Comparison of ENCODE assay signal across 19 cellular contexts in the genomic region with DNA sequence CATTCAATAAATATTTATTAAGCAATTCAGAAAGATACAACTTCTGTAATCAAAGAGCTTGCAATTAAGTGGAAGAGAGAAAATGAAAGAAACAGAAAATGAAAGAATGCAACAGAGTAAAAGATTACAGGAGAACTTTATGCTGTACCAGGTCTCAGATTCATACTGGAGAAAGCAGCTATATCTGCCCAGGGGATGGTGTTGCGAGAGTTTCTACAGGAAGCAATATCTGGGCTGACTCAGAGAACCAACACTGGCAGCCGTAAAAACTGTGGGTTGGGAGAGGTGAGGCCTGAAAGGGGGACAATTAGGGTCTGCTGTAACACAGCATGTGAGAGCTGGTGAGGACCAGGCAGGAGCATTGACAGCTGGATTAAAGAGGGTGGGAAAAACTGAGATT.
DNase-seq lines count a peak whose midpoint lies in the region; ATAC-seq, FAIRE-seq and TF ChIP-seq lines count a peak whose summit lies in the region.
"Had no signal": no experiment of that assay in that cellular context is flagged by ENCODE, and none has a peak within 500 bp of the region (broad histone marks: within the 10 kb centered on the region; RNA-seq: fewer than 3 reads in every experiment).

No MANE protein-coding gene starts in this region.

- no peak for ATAC-seq in HepG2
- ATAC-seq: heart left ventricle, K562 had no signal

- peak overlapping the region; percentile 18 for H3K4me3 ChIP-seq in adipocyte (ENCODE audit: low read length)
- no peak overlapping the region for H3K4me3 ChIP-seq in fibroblast of the aortic adventitia (ENCODE audit: low read depth, low read length)
- H3K4me3 ChIP-seq in transverse colon, result no peak overlapping the region
- H3K4me3 ChIP-seq in vagina, result no peak overlapping the region
- H3K4me3 ChIP-seq in HepG2 (replicated peaks in 1 of 3; ENCODE audit: insufficient read depth in 1 of 3, low read depth in 2 of 3, low read length in 3 of 3), result no peak overlapping the region
- H3K4me3 ChIP-seq: heart left ventricle, K562, thoracic aorta had no signal

- H3K9ac ChIP-seq in adipocyte (ENCODE audit: low read length) (peak overlapping the region; percentile 73), HepG2 (ENCODE audit: insufficient read depth, low read depth, low read length) (no peak overlapping the region)

- BruUV-seq in HepG2 (replicated peaks; lab: Mats Ljungman, UMichigan), result no TSS peak

- no peaks in the 10 kb centered on the region for H3K36me3 ChIP-seq in adipocyte (ENCODE audit: control insufficient read depth, insufficient read depth, low read length, severe bottlenecking)
- H3K36me3 ChIP-seq in transverse colon, result no peaks in the 10 kb centered on the region
- no peaks in the 10 kb centered on the region for H3K36me3 ChIP-seq in vagina
- H3K36me3 ChIP-seq in HepG2 (replicated peaks in 1 of 2; ENCODE audit: control insufficient read depth in 1 of 2, insufficient read depth in 2 of 2, low read length in 2 of 2), result no peaks in the 10 kb centered on the region
- H3K36me3 ChIP-seq: heart left ventricle, thoracic aorta had no signal

- CTCF ChIA-PET in HepG2 (lab: Yijun Ruan, JAX; ENCODE audit: low intra/inter-chr PET ratio, low total read pairs), result no interaction called here

- DNase-seq in SKM-1 treated with dmso at 0.1 percent for 144 hours (lab: John Stamatoyannopoulos, UW; ENCODE audit: unreplicated experiment), result peak; percentile 9
- no peak for DNase-seq in SKM-1 (lab: John Stamatoyannopoulos, UW; ENCODE audit: unreplicated experiment)
- DNase-seq in adipocyte (ENCODE audit: low read depth), result peak; percentile 70
- DNase-seq in fibroblast of the aortic adventitia (ENCODE audit: low read depth), result peak; percentile 68
- DNase-seq in transverse colon, result no peak
- no peak for DNase-seq in vagina (ENCODE audit: extremely low spot score in 2 of 2)
- no peak for DNase-seq in SIG-M5 (lab: John Stamatoyannopoulos, UW)
- no peak for DNase-seq in HepG2 (ENCODE audit: low spot score)
- DNase-seq: 8988T; activated CD4-positive, alpha-beta T cell treated with anti-CD3 and anti-CD28 coated beads, Interleukin-2, amount 10 ng/mL, durations not matched to agents 24 days and 14 days; activated naive CD4-positive, alpha-beta T cell treated with anti-CD3 and anti-CD28 coated beads, Interleukin-2, amount 50 U/mL, for 16 hours; CD4-positive, alpha-beta memory T cell; heart left ventricle; NCI-H1092 treated with DMSO at 0.1 percent for 48 hours; occipital lobe; SHP77 treated with DMSO at 0.1 percent for 48 hours had no signal

- POLR2A ChIA-PET in HepG2 (lab: Yijun Ruan, JAX), result no interaction called here

- intact Hi-C loops in transverse colon (cut with DNase I; ENCODE audit: low total_unique reads), result no loop called here
- intact Hi-C loops in vagina (cut with DNase I), result no loop called here
- intact Hi-C loops in HepG2 (cut with micrococcal nuclease; ENCODE audit: unreplicated experiment), result no loop called here

- no peaks in the 10 kb centered on the region for H4K20me1 ChIP-seq in HepG2 (ENCODE audit: insufficient read depth, low read length)

- H3K9me3 ChIP-seq in adipocyte (ENCODE audit: control insufficient read depth, low read length) (no peaks in the 10 kb centered on the region), transverse colon (no peaks in the 10 kb centered on the region), vagina (no peaks in the 10 kb centered on the region), HepG2 (ENCODE audit: low read length) (no peaks in the 10 kb centered on the region)
- H3K9me3 ChIP-seq: heart left ventricle, thoracic aorta had no signal

- H3K27ac ChIP-seq in transverse colon, result peak overlapping the region; percentile 20 to 34 (median 32)
- H3K27ac ChIP-seq in vagina, result no peak overlapping the region
- no peak overlapping the region for H3K27ac ChIP-seq in HepG2 (ENCODE audit: extremely low read length, insufficient read depth, low read length)
- H3K27ac ChIP-seq: heart left ventricle, thoracic aorta had no signal

- H3K27me3 ChIP-seq in adipocyte (replicated peaks; ENCODE audit: control insufficient read depth, insufficient read depth, low read length) (no peaks in the 10 kb centered on the region), transverse colon (no peaks in the 10 kb centered on the region), vagina (no peaks in the 10 kb centered on the region), HepG2 (ENCODE audit: control insufficient read depth in 1 of 2, insufficient read depth in 2 of 2, low read length in 2 of 2) (no peaks in the 10 kb centered on the region)
- H3K27me3 ChIP-seq: heart left ventricle had no signal

- in situ Hi-C loops in transverse colon (cut with MboI; ENCODE audit: low pct_ligation_motif_present in 1 of 4, low pct_unique_long_range_greater_than_20kb in 1 of 4, low sequenced_read_pairs in 3 of 4) (no loop called here), HepG2 (cut with HindIII; ENCODE audit: extremely low pct_ligation_motif_present, low pct_unique_long_range_greater_than_20kb) (no loop called here)

- no peak overlapping the region for H2AFZ ChIP-seq in HepG2 (ENCODE audit: low read length)

- H3K4me1 ChIP-seq in adipocyte (ENCODE audit: control insufficient read depth, insufficient read depth, low read length), result peaks cover 53% of the 10 kb centered on the region
- H3K4me1 ChIP-seq in transverse colon, result no peaks in the 10 kb centered on the region
- peaks cover under 1% of the 10 kb centered on the region for H3K4me1 ChIP-seq in vagina
- H3K4me1 ChIP-seq in HepG2 (ENCODE audit: insufficient read depth, low read length), result no peaks in the 10 kb centered on the region

- no peak for FAIRE-seq in HepG2 (lab: Jason Lieb, UNC)
- FAIRE-seq: GM12892, K562 had no signal

- 31 to 57% methylated on average over 1 to 2 of the region's 2 CpGs for WGBS in transverse colon (ENCODE audit: low coverage in 1 of 2), 2 donors
- WGBS in HepG2 (ENCODE audit: low lambda C conversion rate), result 0% methylated on average over 2 of the region's 2 CpGs

- H3K79me2 ChIP-seq in HepG2 (ENCODE audit: insufficient read depth, low read length), result no peaks in the 10 kb centered on the region

- no peak for TF ChIP-seq EP300 in transverse colon (IDR thresholded peaks at IDR 0.05; ENCODE audit: low read depth)
- no peak for TF ChIP-seq EP300 in HepG2 (IDR thresholded peaks at IDR 0.05; ENCODE audit: low read depth in 2 of 2, low read length in 2 of 2)
- no peak for TF ChIP-seq EP300 in HepG2 (CRISPR knock-in tag; IDR thresholded peaks at IDR 0.05; ENCODE audit: borderline replicate concordance)

- TF ChIP-seq CTCF in fibroblast of the aortic adventitia (IDR thresholded peaks at IDR 0.05; ENCODE audit: insufficient read depth, low read length), result no peak
- no peak for TF ChIP-seq CTCF in transverse colon (IDR thresholded peaks at IDR 0.05)
- TF ChIP-seq CTCF in vagina (IDR thresholded peaks at IDR 0.05), result no peak
- TF ChIP-seq CTCF in HepG2 (CRISPR knock-in tag; IDR thresholded peaks at IDR 0.05), result no peak

- no peak overlapping the region for H3K4me2 ChIP-seq in HepG2 (ENCODE audit: low read depth, low read length)

- TF ChIP-seq POLR2A in transverse colon (IDR thresholded peaks at IDR 0.05), result no peak
- no peak for TF ChIP-seq POLR2A in vagina (IDR thresholded peaks at IDR 0.05)
- no peak for TF ChIP-seq POLR2A in HepG2 (IDR thresholded peaks at IDR 0.05; ENCODE audit: insufficient read depth in 1 of 2, low read depth in 2 of 2, low read length in 2 of 2)

- TF ChIP-seq RAD21 in HepG2 (CRISPR knock-in tag; IDR thresholded peaks at IDR 0.05), result no peak

TF ChIP-seq in HepG2, 621 proteins besides CTCF, POLR2A, EP300 and RAD21:
- no peak for TF ChIP-seq PCBP1 (IDR thresholded peaks at IDR 0.05; ENCODE audit: borderline replicate concordance, low read depth, low read length)

Comparison
In these comparisons a context has a peak if more than half of its experiments do, and no peak if none do; other contexts are left out.
1. DNase-seq: peak in SKM-1 treated with dmso at 0.1 percent for 144 hours (single experiment), adipocyte (single experiment) and fibroblast of the aortic adventitia (single experiment); none in SKM-1 (single experiment), transverse colon (single experiment), vagina (0 of 2), SIG-M5 (single experiment) and HepG2 (single experiment).
2. H3K27ac ChIP-seq: peak in transverse colon (4 of 4); none in vagina (single experiment) and HepG2 (single experiment).